Comparison of ENCODE assay signal across 1 cellular context in genomic region chr20:35468671-35469334, GRCh38.
TF ChIP-seq lines count a peak whose summit lies in the region.

No MANE protein-coding gene starts in this region.

TF ChIP-seq in HepG2, 621 proteins besides CTCF, POLR2A, EP300 and RAD21 (continued from another document and continues in another):
- TF ChIP-seq HIC2 (CRISPR knock-in tag; IDR thresholded peaks at IDR 0.05; ENCODE audit: low read depth) (no peak), ZNF564 (CRISPR knock-in tag; IDR thresholded peaks at IDR 0.05) (no peak), RCOR2 (CRISPR knock-in tag; IDR thresholded peaks at IDR 0.05) (peak; percentile 71), HMG20B (CRISPR knock-in tag; conservative IDR thresholded peaks at IDR 0.05) (peak; percentile 47; the same call in 1 of the 2 replicates), ATF5 (CRISPR knock-in tag; IDR thresholded peaks at IDR 0.05; ENCODE audit: low read depth) (0 out of 2 replicates have a peak, but pooled peaks have one; percentile 50), CSRNP1 (CRISPR knock-in tag; IDR thresholded peaks at IDR 0.05) (no peak), IRF2 (CRISPR knock-in tag; IDR thresholded peaks at IDR 0.05) (peak; percentile 33; the same call in 1 of the 2 replicates), MLLT10 (CRISPR knock-in tag; IDR thresholded peaks at IDR 0.05) (no peak), TEF (CRISPR knock-in tag; IDR thresholded peaks at IDR 0.05) (peak; percentile 46; the same call in 1 of the 2 replicates), SIN3A (IDR thresholded peaks at IDR 0.05; ENCODE audit: borderline replicate concordance, low read depth, low read length) (0 out of 2 replicates have a peak, but pooled peaks have one; percentile 18), HOXA5 (CRISPR knock-in tag; IDR thresholded peaks at IDR 0.05) (peak; percentile 66; the same call in 1 of the 2 replicates), TCF7 (IDR thresholded peaks at IDR 0.05; ENCODE audit: low read depth) (peak; percentile 23; the same call in 1 of the 2 replicates), ATF7 (IDR thresholded peaks at IDR 0.05) (peak; percentile 86), ATF7 (CRISPR knock-in tag; IDR thresholded peaks at IDR 0.05) (peak; percentile 90), YY1 (IDR thresholded peaks at IDR 0.05; ENCODE audit: insufficient read depth, insufficient replicate concordance, low read depth, low read length) (no peak), ZNF556 (CRISPR knock-in tag; IDR thresholded peaks at IDR 0.05; ENCODE audit: borderline replicate concordance) (peak; percentile 52; the same call in 1 of the 2 replicates), RARG (CRISPR knock-in tag; IDR thresholded peaks at IDR 0.05; ENCODE audit: low read depth) (0 out of 2 replicates have a peak, but pooled peaks have one; percentile 84), NAIF1 (CRISPR knock-in tag; IDR thresholded peaks at IDR 0.05; ENCODE audit: borderline replicate concordance) (peak; percentile 87; the same call in 1 of the 2 replicates), ZFP1 (CRISPR knock-in tag; IDR thresholded peaks at IDR 0.05) (0 out of 2 replicates have a peak, but pooled peaks have one; percentile 33), HMG20A (CRISPR knock-in tag; IDR thresholded peaks at IDR 0.05; ENCODE audit: borderline replicate concordance) (peak; percentile 51; the same call in 1 of the 2 replicates), HNF4A (CRISPR knock-in tag; IDR thresholded peaks at IDR 0.05) (peak; percentile 56), ZNF12 (CRISPR knock-in tag; IDR thresholded peaks at IDR 0.05) (peak; percentile 27; the same call in 1 of the 2 replicates), ZNF33A (CRISPR knock-in tag; IDR thresholded peaks at IDR 0.05; ENCODE audit: borderline replicate concordance) (0 out of 2 replicates have a peak, but pooled peaks have one; percentile 47), ZNF672 (CRISPR knock-in tag; IDR thresholded peaks at IDR 0.05) (no peak), ZNF44 (CRISPR knock-in tag; IDR thresholded peaks at IDR 0.05) (no peak), ZNF121 (CRISPR knock-in tag; IDR thresholded peaks at IDR 0.05) (peak; percentile 100), GABPA (IDR thresholded peaks at IDR 0.05; ENCODE audit: low read depth, low read length) (no peak), GABPA (CRISPR knock-in tag; IDR thresholded peaks at IDR 0.05; ENCODE audit: low read depth) (no peak), CENPX (CRISPR knock-in tag; IDR thresholded peaks at IDR 0.05) (no peak), SOX6 (IDR thresholded peaks at IDR 0.05) (no peak), SOX6 (CRISPR knock-in tag; IDR thresholded peaks at IDR 0.05) (peak; percentile 69), ZNF644 (CRISPR knock-in tag; IDR thresholded peaks at IDR 0.05; ENCODE audit: low read depth) (peak; percentile 99), ZHX2 (IDR thresholded peaks at IDR 0.05; ENCODE audit: low read depth) (0 out of 2 replicates have a peak, but pooled peaks have one; percentile 11), ZHX2 (CRISPR knock-in tag; IDR thresholded peaks at IDR 0.05; ENCODE audit: borderline replicate concordance) (no peak), SMC3 (IDR thresholded peaks at IDR 0.05; ENCODE audit: low read length) (peak; percentile 32; the same call in 1 of the 2 replicates), IRF9 (CRISPR knock-in tag; IDR thresholded peaks at IDR 0.05; ENCODE audit: borderline replicate concordance) (no peak), XBP1 (CRISPR knock-in tag; IDR thresholded peaks at IDR 0.05) (no peak), ZBTB3 (CRISPR knock-in tag; IDR thresholded peaks at IDR 0.05; ENCODE audit: borderline replicate concordance, low read depth) (0 out of 2 replicates have a peak, but pooled peaks have one; percentile 71), GATAD2A (CRISPR knock-in tag; IDR thresholded peaks at IDR 0.05) (peak; percentile 98), TAF15 (IDR thresholded peaks at IDR 0.05; ENCODE audit: low read depth, low read length, poor library complexity, severe bottlenecking) (no peak), ZNF143 (CRISPR knock-in tag; IDR thresholded peaks at IDR 0.05) (no peak), ZNF230 (CRISPR knock-in tag; IDR thresholded peaks at IDR 0.05) (peak; percentile 46; the same call in 1 of the 2 replicates), ZNF652 (CRISPR knock-in tag; IDR thresholded peaks at IDR 0.05; ENCODE audit: borderline replicate concordance, low read depth) (peak; percentile 24; the same call in 1 of the 2 replicates), KMT2A (CRISPR knock-in tag; IDR thresholded peaks at IDR 0.05) (no peak), ARID2 (CRISPR knock-in tag; IDR thresholded peaks at IDR 0.05; ENCODE audit: borderline replicate concordance) (no peak), HNRNPK (IDR thresholded peaks at IDR 0.05; ENCODE audit: low read depth, low read length, poor library complexity, severe bottlenecking) (no peak), ZSCAN31 (CRISPR knock-in tag; IDR thresholded peaks at IDR 0.05; ENCODE audit: low read depth) (no peak; the same call in 1 of the 2 replicates), NBN (conservative IDR thresholded peaks at IDR 0.05) (no peak), NFE2L2 (IDR thresholded peaks at IDR 0.05; ENCODE audit: low read length) (no peak), MED8 (CRISPR knock-in tag; IDR thresholded peaks at IDR 0.05; ENCODE audit: insufficient replicate concordance) (no peak), ARID3A (IDR thresholded peaks at IDR 0.05; ENCODE audit: low read depth, low read length) (no peak), TFAP4 (IDR thresholded peaks at IDR 0.05; ENCODE audit: borderline replicate concordance, low read depth) (peak; percentile 49; the same call in 1 of the 2 replicates), NCOA2 (CRISPR knock-in tag; IDR thresholded peaks at IDR 0.05) (peak; percentile 70), ZNF790 (CRISPR knock-in tag; IDR thresholded peaks at IDR 0.05; ENCODE audit: borderline replicate concordance) (0 out of 2 replicates have a peak, but pooled peaks have one; percentile 61), MXD3 (CRISPR knock-in tag; IDR thresholded peaks at IDR 0.05) (no peak), YEATS2 (CRISPR knock-in tag; IDR thresholded peaks at IDR 0.05; ENCODE audit: borderline replicate concordance) (0 out of 2 replicates have a peak, but pooled peaks have one; percentile 24), SIX1 (CRISPR knock-in tag; IDR thresholded peaks at IDR 0.05; ENCODE audit: borderline replicate concordance) (peak; percentile 98), MAFF (IDR thresholded peaks at IDR 0.05; ENCODE audit: low read depth, low read length) (no peak), ZMYM3 (CRISPR knock-in tag; IDR thresholded peaks at IDR 0.05) (peak; percentile 85), ZNF343 (CRISPR knock-in tag; IDR thresholded peaks at IDR 0.05) (no peak)
